Comparison of ENCODE assay signal across 1 cellular context in genomic region chr1:112083487-112083886, GRCh38.
TF ChIP-seq lines count a peak whose summit lies in the region.

No MANE protein-coding gene starts in this region.

TF ChIP-seq in GM12878, 131 proteins besides CTCF, POLR2A, EP300 and RAD21 (continued from another document):
- TF ChIP-seq ZNF592 (IDR thresholded peaks at IDR 0.05): no peak
